Comparison of ENCODE assay signal across 7 cellular contexts in genomic region chr4:25842229-25842840, GRCh38. TPM values are rescaled to one million over a fixed set of nuclear protein-coding genes. Genes with fewer than 3 reads are reported as not detected.
DNase-seq lines count a peak whose midpoint lies in the region; ATAC-seq and TF ChIP-seq lines count a peak whose summit lies in the region.

No MANE protein-coding gene starts in this region.

- H3K36me3 ChIP-seq in WERI-Rb-1 (peaks cover 16% of the 10 kb centered on the region), body of pancreas (replicated peaks in 1 of 2; ENCODE audit: insufficient read depth in 1 of 2, low read depth in 2 of 2) (no peaks in the 10 kb centered on the region)

- POLR2A ChIA-PET in naive thymus-derived CD8-positive, alpha-beta T cell (lab: Charles Lee): interaction anchor here (0.7 to 1.2 kb wide), 3 partner anchors 17 to 477 kb away, joined by 3 to 8 read pairs (median 4); partner anchors contain the start of gene SMIM20

- TF ChIP-seq CTCF in WERI-Rb-1 (IDR thresholded peaks at IDR 0.05; ENCODE audit: low read depth, low read length) (peak; percentile 40; the same call in 1 of the 2 replicates), body of pancreas (IDR thresholded peaks at IDR 0.05) (peak in 1 of 7 experiments; percentile 7)

- 64 to 90% methylated on average over 5 of the region's 5 CpGs for WGBS in body of pancreas, 2 donors

- H3K9me3 ChIP-seq in WERI-Rb-1 (ENCODE audit: severe bottlenecking): no peaks in the 10 kb centered on the region
- H3K9me3 ChIP-seq in body of pancreas: no peaks in the 10 kb centered on the region

- peaks cover 4 to 38% (median 16%) of the 10 kb centered on the region in 3 donors for H3K36me3 Mint-ChIP-seq in naive thymus-derived CD8-positive, alpha-beta T cell

- H3K9me3 Mint-ChIP-seq in naive thymus-derived CD8-positive, alpha-beta T cell: no peaks in the 10 kb centered on the region

- peak overlapping the region in 7 of 10 donors; percentile 10 to 83 (median 65) for H3K27ac Mint-ChIP-seq in naive thymus-derived CD8-positive, alpha-beta T cell

- TF ChIP-seq POLR2A in body of pancreas (IDR thresholded peaks at IDR 0.05): no peak

- intact Hi-C loops in body of pancreas (cut with DNase I): no loop called here

- H3K4me3 ChIP-seq in WERI-Rb-1 (ENCODE audit: low read depth, low read length): no peak overlapping the region
- no peak overlapping the region for H3K4me3 ChIP-seq in body of pancreas

- ATAC-seq in GM19035 (IDR thresholded peaks at IDR 0.05; ENCODE audit: unreplicated experiment) (peak; percentile 46), HG02943 (IDR thresholded peaks at IDR 0.05; ENCODE audit: low read depth, unreplicated experiment) (peak; percentile 63), body of pancreas (no peak)
- ATAC-seq in naive thymus-derived CD8-positive, alpha-beta T cell: peak; percentile 89 to 94

- H3K4me1 Mint-ChIP-seq in naive thymus-derived CD8-positive, alpha-beta T cell: peaks cover 31 to 51% (median 46%) of the 10 kb centered on the region in 4 donors

- peak; percentile 51 for DNase-seq in WERI-Rb-1
- peak; percentile 33 to 83 (median 56) for DNase-seq in naive thymus-derived CD8-positive, alpha-beta T cell
- DNase-seq in SK-N-DZ (ENCODE audit: low spot score): no peak
- no peak for DNase-seq in body of pancreas
- DNase-seq in DMS 273 (lab: John Stamatoyannopoulos, UW; ENCODE audit: unreplicated experiment): no peak

- no peaks in the 10 kb centered on the region for H3K27me3 ChIP-seq in WERI-Rb-1 (ENCODE audit: insufficient read depth, low read depth, severe bottlenecking)
- no peaks in the 10 kb centered on the region for H3K27me3 ChIP-seq in body of pancreas

- H3K27ac ChIP-seq in WERI-Rb-1: no peak overlapping the region
- no peak overlapping the region for H3K27ac ChIP-seq in body of pancreas

- peaks cover 9% of the 10 kb centered on the region for H3K4me1 ChIP-seq in body of pancreas

- peaks cover 0 to 1% (median 0%) of the 10 kb centered on the region in 5 donors for H3K27me3 Mint-ChIP-seq in naive thymus-derived CD8-positive, alpha-beta T cell

- H3K4me3 Mint-ChIP-seq in naive thymus-derived CD8-positive, alpha-beta T cell: peak overlapping the region in 7 of 10 donors; percentile 3 to 44 (median 34)

RNA-seq across cellular contexts. Expression of gene SEL1L3, which starts 20.5 kb away (rescaled TPM):
- 10 to 100 TPM; 52.7 to 57.2 TPM for total RNA-seq in naive thymus-derived CD8-positive, alpha-beta T cell
- 10 to 100 TPM; 19.2 to 35.1 (median 30.4) TPM for polyA plus RNA-seq in naive thymus-derived CD8-positive, alpha-beta T cell
- 4.0 TPM in 2 replicates for polyA plus RNA-seq in SK-N-DZ (2014; cell fraction: cytosol; rRNA removed)
- polyA plus RNA-seq in SK-N-DZ (2014; cell fraction: nucleus; rRNA removed): 2.9 and 3.0 TPM in 2 replicates
- 10 to 100 TPM; 32.3 to 64.1 TPM for total RNA-seq in body of pancreas

Comparison
In these comparisons a context has a peak if more than half of its experiments do, and no peak if none do; other contexts are left out.
1. DNase-seq: peak in WERI-Rb-1 (single experiment) and naive thymus-derived CD8-positive, alpha-beta T cell (10 of 10); none in SK-N-DZ (single experiment), body of pancreas (0 of 4) and DMS 273 (single experiment).